Comparison of ENCODE assay signal across 16 cellular contexts in the genomic region with DNA sequence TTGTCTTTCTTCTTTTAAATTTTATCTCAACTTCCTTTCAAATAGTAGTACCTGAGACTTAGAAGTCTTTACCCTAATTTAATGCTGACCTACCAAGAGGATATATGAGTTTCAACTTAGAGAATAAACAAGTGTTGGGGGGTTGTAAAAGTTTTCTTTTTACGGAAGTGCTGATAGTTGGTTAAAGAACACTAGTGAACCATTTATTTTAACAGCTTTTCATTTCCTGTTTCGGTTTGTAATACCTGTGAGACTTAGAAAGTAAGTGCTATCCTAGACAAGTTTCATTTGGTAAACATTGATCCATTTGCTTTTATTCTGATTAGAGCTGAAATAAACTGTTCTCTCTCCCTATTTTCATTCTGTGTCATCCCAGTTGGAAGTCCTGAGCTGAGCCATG.
DNase-seq lines count a peak whose midpoint lies in the region; ATAC-seq and TF ChIP-seq lines count a peak whose summit lies in the region.
"Had no signal": no experiment of that assay in that cellular context is flagged by ENCODE, and none has a peak within 500 bp of the region (broad histone marks: within the 10 kb centered on the region; RNA-seq: fewer than 3 reads in every experiment).

No MANE protein-coding gene starts in this region.

- DNase-seq in mucosa of descending colon (no peak), NCI-H82 (lab: John Stamatoyannopoulos, UW) (no peak), NCI-H2029 (lab: John Stamatoyannopoulos, UW) (no peak), upper lobe of left lung (no peak), DMS53 (lab: John Stamatoyannopoulos, UW) (no peak)
- DNase-seq: activated CD4-positive, alpha-beta T cell treated with anti-CD3 and anti-CD28 coated beads for 48 hours; activated T-cell treated with anti-CD3 and anti-CD28 coated beads, Interleukin-2, amount 50 U/mL, for 48 hours; esophagus squamous epithelium; GOT3; hippocampal formation; NCI-H446; RPMI8226; stimulated activated naive CD8-positive, alpha-beta T cell treated with anti-CD3 and anti-CD28 coated beads, Interleukin-15, Interleukin-2, amounts not matched to agents 100 U/mL and 50 U/mL, for 24 hours had no signal

- no peaks in the 10 kb centered on the region for H3K4me1 ChIP-seq in mucosa of descending colon (ENCODE audit: low read depth)
- no peaks in the 10 kb centered on the region for H3K4me1 ChIP-seq in upper lobe of left lung
- H3K4me1 ChIP-seq: esophagus squamous epithelium had no signal

- no peaks in the 10 kb centered on the region for H3K27me3 ChIP-seq in upper lobe of left lung
- H3K27me3 ChIP-seq: esophagus squamous epithelium had no signal

- WGBS in upper lobe of left lung, 2 donors, result 50 to 61% methylated on average over 2 of the region's 2 CpGs

- no peaks in the 10 kb centered on the region for H3K9me3 ChIP-seq in mucosa of descending colon
- H3K9me3 ChIP-seq in upper lobe of left lung, result no peaks in the 10 kb centered on the region

- intact Hi-C loops in mucosa of descending colon (cut with DNase I, micrococcal nuclease), result no loop called here

- peak overlapping the region; percentile 2 for H3K4me3 ChIP-seq in mucosa of descending colon
- no peak overlapping the region for H3K4me3 ChIP-seq in upper lobe of left lung
- H3K4me3 ChIP-seq: esophagus squamous epithelium had no signal

- H3K27ac ChIP-seq in upper lobe of left lung, result no peak overlapping the region
- H3K27ac ChIP-seq: esophagus squamous epithelium had no signal

- no peak for TF ChIP-seq EP300 in upper lobe of left lung (IDR thresholded peaks at IDR 0.05)

- TF ChIP-seq CTCF in mucosa of descending colon (IDR thresholded peaks at IDR 0.05), result no peak
- no peak for TF ChIP-seq CTCF in upper lobe of left lung (IDR thresholded peaks at IDR 0.05)

- H3K36me3 ChIP-seq in mucosa of descending colon (ENCODE audit: low read depth) (no peaks in the 10 kb centered on the region), upper lobe of left lung (no peaks in the 10 kb centered on the region)
- H3K36me3 ChIP-seq: esophagus squamous epithelium had no signal

- peak; percentile 92 for ATAC-seq in GM18907 (IDR thresholded peaks at IDR 0.05; ENCODE audit: unreplicated experiment)
- peak; percentile 98 for ATAC-seq in GM21619 (IDR thresholded peaks at IDR 0.05; ENCODE audit: unreplicated experiment)
- peak; percentile 90 for ATAC-seq in HG03342 (IDR thresholded peaks at IDR 0.05; ENCODE audit: unreplicated experiment)
- peak; percentile 31 for ATAC-seq in mucosa of descending colon
- ATAC-seq in upper lobe of left lung (ENCODE audit: low FRiP score in 2 of 2), result no peak
- ATAC-seq: stimulated activated naive CD8-positive, alpha-beta T cell treated with anti-CD3 and anti-CD28 coated beads, Interleukin-15, Interleukin-2, amounts not matched to agents 100 U/mL and 50 U/mL, for 24 hours had no signal

- TF ChIP-seq POLR2A in upper lobe of left lung (IDR thresholded peaks at IDR 0.05), result no peak

Comparison
In these comparisons a context has a peak if more than half of its experiments do, and no peak if none do; other contexts are left out.
1. ATAC-seq: peak in GM18907 (single experiment), GM21619 (single experiment), HG03342 (single experiment) and mucosa of descending colon (single experiment); none in upper lobe of left lung (0 of 2).